12 cellular contexts compared by ENCODE assay signal in the genomic region with DNA sequence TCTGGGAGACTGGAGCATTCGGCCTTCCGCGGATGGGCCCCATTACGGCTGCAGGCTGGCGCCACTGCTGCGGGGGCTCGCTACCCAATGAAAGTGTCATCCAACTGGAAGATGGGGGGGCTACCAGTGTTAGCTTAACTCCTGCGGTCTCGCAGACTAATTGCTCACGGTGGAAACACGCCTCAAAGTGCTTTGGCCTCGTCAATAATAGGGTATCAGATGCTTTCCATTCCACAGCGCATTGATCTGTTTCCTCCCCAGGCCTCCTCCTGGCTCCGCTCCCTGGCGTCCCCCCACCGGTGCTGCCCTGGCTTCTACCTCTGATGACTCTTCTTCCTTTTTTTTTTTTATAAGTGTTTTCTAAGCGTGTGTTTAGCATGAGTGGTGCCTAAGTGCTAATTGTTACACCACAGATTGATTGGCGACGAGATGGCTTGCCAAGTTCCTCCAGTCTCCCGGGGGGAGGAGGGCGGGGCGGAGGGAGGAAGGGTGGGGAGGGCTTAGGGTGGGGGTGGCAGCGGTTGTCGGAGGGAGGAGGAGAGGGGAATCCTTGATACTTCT.
DNase-seq lines count a peak whose midpoint lies in the region; TF ChIP-seq lines count a peak whose summit lies in the region.
"Had no signal": no experiment of that assay in that cellular context is flagged by ENCODE, and none has a peak within 500 bp of the region (broad histone marks: within the 10 kb centered on the region; RNA-seq: fewer than 3 reads in every experiment).

No MANE protein-coding gene starts in this region.

- H2AFZ ChIP-seq in mesenchymal stem cell (ENCODE audit: low read depth, low read length) = no peak overlapping the region

- H2BK120ac ChIP-seq in mesenchymal stem cell (ENCODE audit: low read depth, low read length) = no peak overlapping the region

- H4K8ac ChIP-seq in mesenchymal stem cell (ENCODE audit: low read length) = no peak overlapping the region

- H2BK15ac ChIP-seq in mesenchymal stem cell (ENCODE audit: low read depth, poor library complexity, severe bottlenecking) = no peak overlapping the region

- peak overlapping the region; percentile 59 for H3K9ac ChIP-seq in mesenchymal stem cell (ENCODE audit: low read length)

- no peak overlapping the region for H3K23ac ChIP-seq in mesenchymal stem cell (ENCODE audit: low read length in 2 of 2)

- no peaks in the 10 kb centered on the region for H3K9me3 ChIP-seq in mesenchymal stem cell (ENCODE audit: control insufficient read depth, low read length)
- H3K9me3 ChIP-seq: SJCRH30 had no signal

- H3K79me1 ChIP-seq in mesenchymal stem cell (replicated peaks; ENCODE audit: low read length, poor library complexity, severe bottlenecking) = no peaks in the 10 kb centered on the region

- H3K36me3 ChIP-seq in brain microvascular endothelial cell (replicated peaks) = no peaks in the 10 kb centered on the region
- H3K36me3 ChIP-seq in mesenchymal stem cell (ENCODE audit: control insufficient read depth in 1 of 2, insufficient read depth in 2 of 2, low read depth in 1 of 2, low read length in 2 of 2) = no peaks in the 10 kb centered on the region
- H3K36me3 ChIP-seq in urinary bladder (ENCODE audit: insufficient read depth) = no peaks in the 10 kb centered on the region
- H3K36me3 ChIP-seq: gastroesophageal sphincter, SJCRH30 had no signal

- no peak overlapping the region for H3K4ac ChIP-seq in mesenchymal stem cell (ENCODE audit: low read depth in 1 of 2, low read length in 2 of 2)

- H3K27me3 ChIP-seq in brain microvascular endothelial cell (replicated peaks) (no peaks in the 10 kb centered on the region), mesenchymal stem cell (ENCODE audit: control insufficient read depth in 1 of 2, insufficient read depth in 1 of 2, low read length in 2 of 2) (peaks cover 0 to 15% of the 10 kb centered on the region in 2 experiments)
- H3K27me3 ChIP-seq: SJCRH30 had no signal

- no peak overlapping the region for H2BK12ac ChIP-seq in mesenchymal stem cell (ENCODE audit: low read length in 2 of 2)

- in situ Hi-C loops in brain microvascular endothelial cell (cut with HindIII; ENCODE audit: low pct_ligation_motif_present, low sequenced_read_pairs) = no loop called here

- H3K18ac ChIP-seq in mesenchymal stem cell (ENCODE audit: low read depth in 1 of 2, low read length in 2 of 2) = no peak overlapping the region

- H3K4me1 ChIP-seq in mesenchymal stem cell (ENCODE audit: control insufficient read depth, insufficient read depth, low read depth, low read length) (no peaks in the 10 kb centered on the region), urinary bladder (ENCODE audit: insufficient read depth) (no peaks in the 10 kb centered on the region)
- H3K4me1 ChIP-seq: SJCRH30 had no signal

- no peak overlapping the region for H2AK5ac ChIP-seq in mesenchymal stem cell (ENCODE audit: low read length, severe bottlenecking)

- 49% methylated on average over 21 of the region's 24 CpGs for WGBS in mesenchymal stem cell
- WGBS in urinary bladder = 4% methylated on average over 24 of the region's 24 CpGs

- H4K91ac ChIP-seq in mesenchymal stem cell (ENCODE audit: low read length) = no peak overlapping the region

- no peak overlapping the region for H2BK5ac ChIP-seq in mesenchymal stem cell (ENCODE audit: low read depth, low read length, poor library complexity, severe bottlenecking)

- H3K27ac ChIP-seq in brain microvascular endothelial cell (no peak overlapping the region), mesenchymal stem cell (ENCODE audit: low read length, poor library complexity, severe bottlenecking) (no peak overlapping the region), urinary bladder (ENCODE audit: low read depth) (no peak overlapping the region)
- H3K27ac ChIP-seq: 22Rv1, SJCRH30 had no signal

- H3K14ac ChIP-seq in mesenchymal stem cell (ENCODE audit: low read length in 2 of 2) = no peak overlapping the region

- DNase-seq in NCI-H1417 (lab: John Stamatoyannopoulos, UW) (peak; percentile 37 to 90 (median 65)), NCI-H1417 treated with DMSO at 0.1 percent for 48 hours (lab: John Stamatoyannopoulos, UW) (no peak), brain microvascular endothelial cell (no peak), mesenchymal stem cell (peak; percentile 1), NCI-H2081 treated with DMSO at 0.1 percent for 48 hours (lab: John Stamatoyannopoulos, UW) (no peak), NCI-H446 treated with DMSO at 0.1 percent for 48 hours (lab: John Stamatoyannopoulos, UW) (no peak)
- DNase-seq in activated CD4-positive, alpha-beta T cell treated with anti-CD3 and anti-CD28 coated beads for 48 hours = no peak
- DNase-seq: activated CD8-positive, alpha-beta T cell treated with anti-CD3 and anti-CD28 coated beads for 36 hours; SJCRH30 had no signal

- TF ChIP-seq CTCF in brain microvascular endothelial cell (IDR thresholded peaks at IDR 0.05; ENCODE audit: low read depth, low read length, missing control alignments) = no peak

- no peak overlapping the region for H3K4me2 ChIP-seq in mesenchymal stem cell (ENCODE audit: low read length, poor library complexity, severe bottlenecking)

- H3K4me3 ChIP-seq in brain microvascular endothelial cell (ENCODE audit: low read depth, low read length) (peak overlapping the region; percentile 31), mesenchymal stem cell (ENCODE audit: insufficient read depth in 1 of 2, low read depth in 1 of 2, low read length in 2 of 2) (peak overlapping the region in 1 of 2 experiments; percentile 70), urinary bladder (ENCODE audit: low read depth, low read length) (peak overlapping the region; percentile 19)
- H3K4me3 ChIP-seq: SJCRH30 had no signal

Comparison
In these comparisons a context has a peak if more than half of its experiments do, and no peak if none do; other contexts are left out.
1. DNase-seq: peak in NCI-H1417 (3 of 3) and mesenchymal stem cell (single experiment); none in NCI-H1417 treated with DMSO at 0.1 percent for 48 hours (single experiment), brain microvascular endothelial cell (single experiment), NCI-H2081 treated with DMSO at 0.1 percent for 48 hours (single experiment), NCI-H446 treated with DMSO at 0.1 percent for 48 hours (single experiment) and activated CD4-positive, alpha-beta T cell treated with anti-CD3 and anti-CD28 coated beads for 48 hours (single experiment).